ENCODE assay signal across 37 cellular contexts in the genomic region with DNA sequence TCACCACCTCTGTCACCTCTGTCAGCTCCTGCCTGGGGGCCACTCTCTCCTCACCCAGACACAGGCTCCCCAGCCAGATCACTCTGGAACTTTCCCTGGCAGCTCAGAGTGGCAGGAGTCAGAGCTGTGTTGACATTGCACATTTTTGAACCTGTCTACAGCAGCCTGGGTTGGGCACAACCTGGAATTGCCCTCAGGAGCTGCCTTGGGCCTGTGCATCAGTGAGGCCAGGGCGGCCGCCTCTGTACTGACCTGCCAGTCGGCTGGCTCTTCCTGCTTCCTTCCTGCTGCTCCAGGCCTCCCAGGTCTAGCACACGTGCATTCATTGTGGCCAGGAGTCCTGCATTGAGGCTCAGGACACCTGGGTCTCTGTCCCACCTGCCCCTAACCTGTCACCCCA. TPM values are rescaled to one million over a fixed set of nuclear protein-coding genes. Genes with fewer than 3 reads are reported as not detected.
A peak's percentile ranks its signal among the peaks of the same experiment; 100 is the strongest.
DNase-seq lines count a peak whose midpoint lies in the region; ATAC-seq, FAIRE-seq and TF ChIP-seq lines count a peak whose summit lies in the region.
"Had no signal": no experiment of that assay in that cellular context is flagged by ENCODE, and none has a peak within 500 bp of the region (broad histone marks: within the 10 kb centered on the region; RNA-seq: fewer than 3 reads in every experiment).

No MANE protein-coding gene starts in this region.

- H3K4me2 ChIP-seq in H1 (ENCODE audit: insufficient read depth in 1 of 2, low read depth in 2 of 2, low read length in 2 of 2), result no peak overlapping the region
- H3K4me2 ChIP-seq: PC-9, smooth muscle cell had no signal

- H2BK15ac ChIP-seq in H1 (ENCODE audit: low read length), result no peak overlapping the region

- no peak for TF ChIP-seq RAD21 in H1 (IDR thresholded peaks at IDR 0.05 in 1 of 2, conservative IDR thresholded peaks at IDR 0.05 in 1 of 2; ENCODE audit: low read depth in 2 of 2, low read length in 2 of 2)

- no peak overlapping the region for H4K91ac ChIP-seq in H1 (replicated peaks; ENCODE audit: insufficient read length, low read length)

- H2AFZ ChIP-seq in H1 (ENCODE audit: low read length), result no peak overlapping the region
- H2AFZ ChIP-seq: PC-9 had no signal

- TF ChIP-seq CTCF in cardiac muscle cell (IDR thresholded peaks at IDR 0.05; ENCODE audit: low read depth, low read length), result no peak
- TF ChIP-seq CTCF in H1 (IDR thresholded peaks at IDR 0.05; ENCODE audit: control extremely low read depth in 1 of 3, insufficient read depth in 1 of 3, low read depth in 1 of 3, low read length in 3 of 3), result no peak
- TF ChIP-seq CTCF in lower lobe of right lung (IDR thresholded peaks at IDR 0.05), result no peak

- H3K27me3 ChIP-seq in cardiac muscle cell, result no peaks in the 10 kb centered on the region
- no peaks in the 10 kb centered on the region for H3K27me3 ChIP-seq in H1 (replicated peaks in 1 of 4; ENCODE audit: control insufficient read depth in 3 of 4, extremely low read depth in 1 of 4, insufficient read depth in 3 of 4, low read length in 3 of 4)
- no peaks in the 10 kb centered on the region for H3K27me3 ChIP-seq in lower lobe of right lung (ENCODE audit: low read depth)
- H3K27me3 ChIP-seq: BE2C, esophagus squamous epithelium, heart left ventricle, testis had no signal

- no peak overlapping the region for H3K4me3 Mint-ChIP-seq in naive thymus-derived CD8-positive, alpha-beta T cell
- H3K4me3 Mint-ChIP-seq: activated naive CD8-positive, alpha-beta T cell treated with anti-CD3 and anti-CD28 coated beads, Interleukin-2, amount 10 ng/mL, durations not matched to agents 7 days and 5 days; natural killer cell treated with Interleukin-12 subunit alpha and Interleukin-12 subunit beta and Interleukin-15 and Interleukin-18, amount 100 ng/mL, for 72 hours; T-helper 2 cell treated with Interferon-gamma antibody and Interleukin-4, amounts not matched to agents 5 μg/mL and 100 μg/mL, for 36 hours had no signal

- H3K4me1 Mint-ChIP-seq in naive thymus-derived CD8-positive, alpha-beta T cell, result peaks cover 0 to 3% (median 0%) of the 10 kb centered on the region in 4 donors
- H3K4me1 Mint-ChIP-seq: activated naive CD8-positive, alpha-beta T cell treated with anti-CD3 and anti-CD28 coated beads, Interleukin-2, amount 10 ng/mL, durations not matched to agents 7 days and 5 days had no signal

- H2BK5ac ChIP-seq in H1 (ENCODE audit: low read depth, low read length), result no peak overlapping the region

- no peaks in the 10 kb centered on the region for H3K4me1 ChIP-seq in cardiac muscle cell (ENCODE audit: low read depth)
- no peaks in the 10 kb centered on the region for H3K4me1 ChIP-seq in H1 (replicated peaks in 1 of 4; ENCODE audit: control insufficient read depth in 3 of 4, insufficient read depth in 4 of 4, low read length in 3 of 4)
- no peaks in the 10 kb centered on the region for H3K4me1 ChIP-seq in lower lobe of right lung
- H3K4me1 ChIP-seq: BE2C, esophagus squamous epithelium, HAP-1, testis had no signal

- H3K9me3 ChIP-seq in cardiac muscle cell (ENCODE audit: low read depth), result no peaks in the 10 kb centered on the region
- 0 out of 4 replicates have a peak, but pooled peaks cover 0 to 2% of the 10 kb centered on the region in 2 experiments for H3K9me3 ChIP-seq in H1 (ENCODE audit: insufficient read depth in 2 of 2, low read depth in 1 of 2, low read length in 1 of 2)
- peaks cover 3% of the 10 kb centered on the region for H3K9me3 ChIP-seq in lower lobe of right lung
- H3K9me3 ChIP-seq: BE2C, esophagus squamous epithelium, HAP-1, testis had no signal

- peak overlapping the region; percentile 4; the same call in 1 of the 2 replicates for H4K8ac ChIP-seq in H1 (ENCODE audit: extremely low read depth, insufficient read depth, low read length)

- no peaks in the 10 kb centered on the region for H3K79me1 ChIP-seq in H1 (ENCODE audit: low read depth, low read length)

- H3K18ac ChIP-seq in H1 (ENCODE audit: extremely low read depth, low read length), result no peak overlapping the region

- peaks cover 0 to 9% (median 0%) of the 10 kb centered on the region in 3 donors for H3K36me3 Mint-ChIP-seq in naive thymus-derived CD8-positive, alpha-beta T cell

- peak overlapping the region in 4 of 10 donors; percentile 19 to 52 (median 31) for H3K27ac Mint-ChIP-seq in naive thymus-derived CD8-positive, alpha-beta T cell
- H3K27ac Mint-ChIP-seq: activated naive CD8-positive, alpha-beta T cell treated with anti-CD3 and anti-CD28 coated beads, Interleukin-2, amount 10 ng/mL, durations not matched to agents 7 days and 5 days; natural killer cell treated with Interleukin-12 subunit alpha and Interleukin-12 subunit beta and Interleukin-15 and Interleukin-18, amount 100 ng/mL, for 72 hours; T-helper 2 cell treated with Interferon-gamma antibody and Interleukin-4, amounts not matched to agents 5 μg/mL and 100 μg/mL, for 36 hours had no signal

- H3K9ac ChIP-seq in H1 (replicated peaks in 1 of 4; ENCODE audit: extremely low read depth in 1 of 4, low read depth in 3 of 4, low read length in 3 of 4), result no peak overlapping the region

- CTCF ChIA-PET in H1 (lab: Charles Lee; ENCODE audit: partially characterized antibody), result interaction anchor here (1.0 to 1.1 kb wide), 2 partner anchors 12 to 99 kb away, joined by 3 to 4 read pairs; no protein-coding TSS in a partner anchor
- CTCF ChIA-PET in HEK293T (lab: Yijun Ruan, JAX), result no interaction called here

- H4K20me1 ChIP-seq in H1 (replicated peaks in 1 of 2; ENCODE audit: control insufficient read depth in 1 of 2, insufficient read depth in 2 of 2, low read length in 2 of 2), result no peaks in the 10 kb centered on the region

- H2AK5ac ChIP-seq in H1 (ENCODE audit: low read depth, low read length), result no peak overlapping the region

- H3K4ac ChIP-seq in H1 (replicated peaks; ENCODE audit: insufficient read length, low read depth, low read length), result no peak overlapping the region

- H2BK20ac ChIP-seq in H1 (ENCODE audit: low read length), result no peak overlapping the region

- 81% methylated on average over 4 of the region's 4 CpGs; no CpG with 5 or more reads in 1 of the 2 experiments for WGBS in H1 (ENCODE audit: extremely low coverage in 1 of 2, insufficient coverage in 1 of 2, insufficient read length in 1 of 2, insufficient replicate concordance in 2 of 2, low coverage in 1 of 2, low lambda C conversion rate in 2 of 2, missing lambda C conversion rate in 1 of 2), 2 experiments

- ATAC-seq in lower lobe of right lung (peak; percentile 71 to 86), GM21825 (IDR thresholded peaks at IDR 0.05; ENCODE audit: unreplicated experiment) (no peak)
- ATAC-seq in naive thymus-derived CD8-positive, alpha-beta T cell, result no peak
- ATAC-seq: GM12878; heart left ventricle; stimulated activated naive CD8-positive, alpha-beta T cell treated with anti-CD3 and anti-CD28 coated beads, Interleukin-15, Interleukin-2, amounts not matched to agents 100 U/mL and 50 U/mL, for 24 hours had no signal

- H3K36me3 ChIP-seq in cardiac muscle cell (no peaks in the 10 kb centered on the region), H1 (ENCODE audit: control insufficient read depth in 2 of 4, insufficient read depth in 4 of 4, low read length in 3 of 4) (no peaks in the 10 kb centered on the region), lower lobe of right lung (no peaks in the 10 kb centered on the region)
- H3K36me3 ChIP-seq: BE2C, HAP-1 had no signal

- H3K23me2 ChIP-seq in H1 (ENCODE audit: low read depth, low read length), result no peaks in the 10 kb centered on the region

- no peak overlapping the region for H4K5ac ChIP-seq in H1 (ENCODE audit: insufficient read length, low read depth, low read length)

- intact Hi-C loops in cardiac septum (cut with DNase I) (no loop called here), lower lobe of right lung (cut with DNase I) (no loop called here)

- H3K79me2 ChIP-seq in H1 (ENCODE audit: control insufficient read depth in 1 of 2, insufficient read depth in 2 of 2, low read length in 2 of 2), result no peaks in the 10 kb centered on the region

- H2BK120ac ChIP-seq in H1 (replicated peaks; ENCODE audit: low read depth, low read length), result no peak overlapping the region

- POLR2A ChIA-PET in H1 (lab: Charles Lee; ENCODE audit: partially characterized antibody) (interaction anchor here (1.1 to 2.7 kb wide), 4 partner anchors 11 to 44 kb away, joined by 3 to 9 read pairs (median 3); no protein-coding TSS in a partner anchor), HEK293T (lab: Yijun Ruan, JAX) (no interaction called here)
- POLR2A ChIA-PET in naive thymus-derived CD8-positive, alpha-beta T cell (lab: Charles Lee), result no interaction called here

- H3K9me3 Mint-ChIP-seq in naive thymus-derived CD8-positive, alpha-beta T cell, result peaks cover 0 to 14% (median 4%) of the 10 kb centered on the region in 9 donors
- H3K9me3 Mint-ChIP-seq: activated naive CD8-positive, alpha-beta T cell treated with anti-CD3 and anti-CD28 coated beads, Interleukin-2, amount 10 ng/mL, durations not matched to agents 7 days and 5 days had no signal

- H3K4me3 ChIP-seq in cardiac muscle cell (no peak overlapping the region), H1 (ENCODE audit: extremely low read depth in 1 of 4, insufficient read depth in 2 of 4, low read depth in 3 of 4, low read length in 4 of 4) (no peak overlapping the region), lower lobe of right lung (no peak overlapping the region)
- H3K4me3 ChIP-seq: esophagus squamous epithelium, GM12878, HAP-1, heart left ventricle, PC-9, smooth muscle cell, testis had no signal

- no peak overlapping the region for H3K56ac ChIP-seq in H1 (replicated peaks; ENCODE audit: insufficient read length, low read depth, low read length)

- H3K27me3 Mint-ChIP-seq in naive thymus-derived CD8-positive, alpha-beta T cell, result no peaks in the 10 kb centered on the region
- H3K27me3 Mint-ChIP-seq: activated naive CD8-positive, alpha-beta T cell treated with anti-CD3 and anti-CD28 coated beads, Interleukin-2, amount 10 ng/mL, durations not matched to agents 7 days and 5 days; natural killer cell treated with Interleukin-12 subunit alpha and Interleukin-12 subunit beta and Interleukin-15 and Interleukin-18, amount 100 ng/mL, for 72 hours had no signal

- peak overlapping the region; percentile 21 for H3K27ac ChIP-seq in cardiac muscle cell
- no peak overlapping the region for H3K27ac ChIP-seq in H1 (ENCODE audit: low read depth, low read length)
- peak overlapping the region; percentile 41 for H3K27ac ChIP-seq in lower lobe of right lung
- H3K27ac ChIP-seq: esophagus squamous epithelium, heart left ventricle, PC-9, testis had no signal

- H2BK12ac ChIP-seq in H1 (ENCODE audit: low read depth, low read length), result no peak overlapping the region

- DNase-seq in cardiac muscle cell (ENCODE audit: low read depth in 1 of 2, low spot score in 1 of 2) (no peak), cardiac septum (ENCODE audit: low spot score) (no peak), H1 (ENCODE audit: low read depth in 1 of 2, low spot score in 2 of 2) (no peak), lower lobe of right lung (peak; percentile 53), HEK293T (ENCODE audit: extremely low spot score) (no peak)
- no peak for DNase-seq in naive thymus-derived CD8-positive, alpha-beta T cell
- DNase-seq: activated CD4-positive, alpha-beta T cell treated with anti-CD3 and anti-CD28 coated beads for 48 hours; activated CD8-positive, alpha-beta memory T cell treated with anti-CD3 and anti-CD28 coated beads for 24 hours; activated effector memory CD4-positive, alpha-beta T cell treated with Interleukin-2 at 50 U/mL for 16 hours; activated naive CD8-positive, alpha-beta T cell treated with anti-CD3 and anti-CD28 coated beads, Interleukin-2, amount 10 ng/mL, durations not matched to agents 7 days and 5 days; activated T-cell treated with anti-CD3 and anti-CD28 coated beads for 4 hours; BE2C; central memory CD4-positive, alpha-beta T cell; DMS153; esophagus squamous epithelium; foreskin melanocyte; islet precursor cell; Kasumi-1; MV-4-11; NCI-H1436; NCI-H2081 treated with DMSO at 0.1 percent for 48 hours; NCI-H226; NCI-H526 treated with DMSO at 0.1 percent for 48 hours; NK-92 treated with Interleukin-12 subunit alpha and Interleukin-12 subunit beta, amount 100 ng/mL, for 24 hours; SHP77; stimulated activated CD4-positive, alpha-beta T cell treated with anti-CD3 and anti-CD28 coated beads, Interleukin-1b, Interleukin-23, amount 100 ng/mL, for 48 hours; stimulated activated naive CD8-positive, alpha-beta T cell treated with anti-CD3 and anti-CD28 coated beads, Interleukin-15, Interleukin-2, amounts not matched to agents 100 U/mL and 50 U/mL, for 24 hours; testis had no signal

- no peak overlapping the region for H3K14ac ChIP-seq in H1 (ENCODE audit: insufficient read length)

- H3K23ac ChIP-seq in H1 (ENCODE audit: insufficient read length), result no peak overlapping the region

- no peak for TF ChIP-seq POLR2A in H1 (IDR thresholded peaks at IDR 0.05; ENCODE audit: control extremely low read depth in 1 of 2, low read depth in 2 of 2, low read length in 2 of 2)

- FAIRE-seq in H1 (lab: Jason Lieb, UNC), result no peak
- FAIRE-seq: astrocyte, GM12878 had no signal

- TF ChIP-seq EP300 in H1 (IDR thresholded peaks at IDR 0.05; ENCODE audit: borderline replicate concordance in 1 of 2, low read depth in 2 of 2, low read length in 2 of 2), result no peak

RNA-seq across cellular contexts. Expression of a gene that starts 14.2 kb away (rescaled TPM):
- total RNA-seq in cardiac muscle cell, result 37.9 and 42.9 TPM in 2 replicates
- 91.0 and 92.2 TPM in 2 replicates for polyA plus RNA-seq in cardiac muscle cell
- total RNA-seq in cardiac septum, result 32.0 TPM
- total RNA-seq in H1 (2021; fragmentation: NEBNext Ultra II Directional; extraction: Animal tissue kit (Norgen Biotek cat#: 25700)), result 33.3 and 34.2 TPM in 2 replicates
- 90.4 and 133 TPM in 2 replicates for polyA plus RNA-seq in H1 (2011; rRNA removed)
- 66.8 TPM for polyA plus RNA-seq in H1 (2011; cell fraction: cytosol; rRNA removed)
- polyA plus RNA-seq in H1 (2011; cell fraction: nucleus; rRNA removed), result 70.3 TPM
- polyA plus RNA-seq in H1 (2012, experiment 1 of 2), result 23.0 to 40.0 TPM (median 34.0 TPM) in 4 replicates
- 35.1 TPM for polyA plus RNA-seq in H1 (2012, experiment 2 of 2)
- polyA plus RNA-seq in H1 (2013, experiment 1 of 2), result 29.5 TPM
- polyA plus RNA-seq in H1 (2013, experiment 2 of 2), result 29.8 TPM
- 35.5 and 44.9 TPM in 2 replicates for polyA minus RNA-seq in H1 (2011; rRNA and poly(A)+ RNA removed)
- polyA minus RNA-seq in H1 (2011; cell fraction: cytosol; rRNA and poly(A)+ RNA removed), result 27.9 TPM
- 38.5 TPM for polyA minus RNA-seq in H1 (2011; cell fraction: nucleus; rRNA and poly(A)+ RNA removed)
- total RNA-seq in lower lobe of right lung, result 20.2 TPM
- 10 to 100 TPM; 14.9 to 15.8 TPM for total RNA-seq in naive thymus-derived CD8-positive, alpha-beta T cell
- 10 to 100 TPM; 19.5 to 31.9 (median 26.2) TPM for polyA plus RNA-seq in naive thymus-derived CD8-positive, alpha-beta T cell

RNA-seq across cellular contexts. Expression of a gene that starts 25.1 kb away (rescaled TPM):
- total RNA-seq in cardiac muscle cell (22.3 and 28.4 TPM in 2 replicates), cardiac septum (14.4 TPM), lower lobe of right lung (15.7 TPM)
- polyA plus RNA-seq in cardiac muscle cell (12.7 and 15.7 TPM in 2 replicates), H1 (2011; rRNA removed) (5.4 and 8.8 TPM in 2 replicates)
- 7.5 and 8.4 TPM in 2 replicates for total RNA-seq in H1 (2021; fragmentation: NEBNext Ultra II Directional; extraction: Animal tissue kit (Norgen Biotek cat#: 25700))
- 6.3 TPM for polyA plus RNA-seq in H1 (2011; cell fraction: cytosol; rRNA removed)
- 7.7 TPM for polyA plus RNA-seq in H1 (2011; cell fraction: nucleus; rRNA removed)
- 5.8 to 7.2 TPM (median 5.9 TPM) in 4 replicates for polyA plus RNA-seq in H1 (2012, experiment 1 of 2)
- polyA plus RNA-seq in H1 (2012, experiment 2 of 2), result 5.1 TPM
- polyA plus RNA-seq in H1 (2013, experiment 1 of 2), result 4.8 TPM
- polyA plus RNA-seq in H1 (2013, experiment 2 of 2), result 4.8 TPM
- 4.7 and 6.3 TPM in 2 replicates for polyA minus RNA-seq in H1 (2011; rRNA and poly(A)+ RNA removed)
- 5.9 TPM for polyA minus RNA-seq in H1 (2011; cell fraction: cytosol; rRNA and poly(A)+ RNA removed)
- 5.7 TPM for polyA minus RNA-seq in H1 (2011; cell fraction: nucleus; rRNA and poly(A)+ RNA removed)
- total RNA-seq in naive thymus-derived CD8-positive, alpha-beta T cell, result 1 to 10 TPM; 9.2 to 9.3 TPM
- 1 to 10 TPM in 1 of 3 donors, under 1 TPM in 2; 0.60 to 1.2 (median 0.99) TPM for polyA plus RNA-seq in naive thymus-derived CD8-positive, alpha-beta T cell

RNA-seq across cellular contexts. Expression of a gene that starts 56.4 kb away (rescaled TPM):
- total RNA-seq in cardiac muscle cell (14.2 and 18.4 TPM in 2 replicates), cardiac septum (70.5 TPM), lower lobe of right lung (55.2 TPM)
- polyA plus RNA-seq in cardiac muscle cell (42.5 and 52.1 TPM in 2 replicates), H1 (2011; rRNA removed) (16.9 and 24.3 TPM in 2 replicates)
- 32.4 and 33.5 TPM in 2 replicates for total RNA-seq in H1 (2021; fragmentation: NEBNext Ultra II Directional; extraction: Animal tissue kit (Norgen Biotek cat#: 25700))
- polyA plus RNA-seq in H1 (2011; cell fraction: cytosol; rRNA removed), result 15.7 TPM
- 17.8 TPM for polyA plus RNA-seq in H1 (2011; cell fraction: nucleus; rRNA removed)
- 17.6 to 31.6 TPM (median 28.7 TPM) in 4 replicates for polyA plus RNA-seq in H1 (2012, experiment 1 of 2)
- 29.4 TPM for polyA plus RNA-seq in H1 (2012, experiment 2 of 2)
- 19.3 TPM for polyA plus RNA-seq in H1 (2013, experiment 1 of 2)
- 20.9 TPM for polyA plus RNA-seq in H1 (2013, experiment 2 of 2)
- polyA minus RNA-seq in H1 (2011; rRNA and poly(A)+ RNA removed), result 8.4 and 10.1 TPM in 2 replicates
- polyA minus RNA-seq in H1 (2011; cell fraction: cytosol; rRNA and poly(A)+ RNA removed), result 8.6 TPM
- 13.8 TPM for polyA minus RNA-seq in H1 (2011; cell fraction: nucleus; rRNA and poly(A)+ RNA removed)
- 10 to 100 TPM; 39.4 to 42.2 TPM for total RNA-seq in naive thymus-derived CD8-positive, alpha-beta T cell
- 10 to 100 TPM; 49.0 to 69.4 (median 49.7) TPM for polyA plus RNA-seq in naive thymus-derived CD8-positive, alpha-beta T cell

Comparison
In these comparisons a context has a peak if more than half of its experiments do, and no peak if none do; other contexts are left out.
1. ATAC-seq: peak in lower lobe of right lung (2 of 2); none in GM21825 (single experiment) and naive thymus-derived CD8-positive, alpha-beta T cell (0 of 2).